ENCODE assay signal across 35 cellular contexts in genomic region chr4:74603186-74603585, GRCh38.
DNase-seq lines count a peak whose midpoint lies in the region; ATAC-seq, FAIRE-seq and TF ChIP-seq lines count a peak whose summit lies in the region.
"Had no signal": no experiment of that assay in that cellular context is flagged by ENCODE, and none has a peak within 500 bp of the region (broad histone marks: within the 10 kb centered on the region; RNA-seq: fewer than 3 reads in every experiment).

No MANE protein-coding gene starts in this region.

- ATAC-seq in A549 (peak in 1 of 2 experiments; percentile 33; a peak in 2 of 6 replicates), Right ventricle myocardium superior (ENCODE audit: poor library complexity) (no peak)
- ATAC-seq: CD8-positive, alpha-beta T cell had no signal

- no peak overlapping the region for H3K4me3 ChIP-seq in A549
- H3K4me3 ChIP-seq in neural cell (ENCODE audit: low read length), result no peak overlapping the region
- H3K4me3 ChIP-seq in transverse colon, result no peak overlapping the region
- H3K4me3 ChIP-seq: BLaER1; BLaER1 treated with 17β-estradiol and CSF1 and Interleukin-3, amounts not matched to agents 10 nM and 100 nM had no signal

- H3K27ac ChIP-seq in A549 (peak overlapping the region; percentile 54 to 61), neural cell (ENCODE audit: low read length) (no peak overlapping the region), transverse colon (no peak overlapping the region)
- H3K27ac ChIP-seq: 22Rv1; BLaER1; BLaER1 treated with 17β-estradiol and CSF1 and Interleukin-3, amounts not matched to agents 10 nM and 100 nM; C4-2B had no signal

- H3K4me3 Mint-ChIP-seq in activated CD4-positive, alpha-beta memory T cell treated with anti-CD3 and anti-CD28 coated beads, Interleukin-2, amount 10 ng/mL, durations not matched to agents 7 days and 5 days, result no peak overlapping the region
- no peak overlapping the region for H3K4me3 Mint-ChIP-seq in endothelial cell (ENCODE audit: unreplicated experiment)
- H3K4me3 Mint-ChIP-seq: B cell; CD14-positive monocyte; CD4-positive, alpha-beta memory T cell; CD4-positive, alpha-beta T cell; CD4-positive, CD25-positive, alpha-beta regulatory T cell; CD8-positive, alpha-beta memory T cell; CD8-positive, alpha-beta T cell had no signal

- H3K27me3 Mint-ChIP-seq in activated CD4-positive, alpha-beta memory T cell treated with anti-CD3 and anti-CD28 coated beads, Interleukin-2, amount 10 ng/mL, durations not matched to agents 7 days and 5 days, result no peaks in the 10 kb centered on the region
- H3K27me3 Mint-ChIP-seq in endothelial cell (ENCODE audit: unreplicated experiment), result no peaks in the 10 kb centered on the region
- H3K27me3 Mint-ChIP-seq: B cell; CD4-positive, alpha-beta memory T cell; CD4-positive, alpha-beta T cell; CD4-positive, CD25-positive, alpha-beta regulatory T cell had no signal

- H4K20me1 ChIP-seq in neural cell (ENCODE audit: insufficient read depth), result no peaks in the 10 kb centered on the region
- H4K20me1 ChIP-seq: BLaER1; BLaER1 treated with 17β-estradiol and CSF1 and Interleukin-3, amounts not matched to agents 10 nM and 100 nM had no signal

- in situ Hi-C loops in transverse colon (cut with MboI; ENCODE audit: low pct_ligation_motif_present in 1 of 4, low pct_unique_long_range_greater_than_20kb in 1 of 4, low sequenced_read_pairs in 3 of 4), result no loop called here

- TF ChIP-seq RAD21 in A549 (conservative IDR thresholded peaks at IDR 0.05 in 1 of 2, IDR thresholded peaks at IDR 0.05 in 1 of 2) (no peak), neural cell (conservative IDR thresholded peaks at IDR 0.05) (no peak)

- no peak overlapping the region for H2AFZ ChIP-seq in neural cell (ENCODE audit: low read depth, low read length)

- no peak for TF ChIP-seq CTCF in A549 (IDR thresholded peaks at IDR 0.05)
- TF ChIP-seq CTCF in neural cell (IDR thresholded peaks at IDR 0.05; ENCODE audit: poor library complexity, severe bottlenecking), result no peak
- no peak for TF ChIP-seq CTCF in transverse colon (IDR thresholded peaks at IDR 0.05)
- TF ChIP-seq CTCF in endothelial cell (IDR thresholded peaks at IDR 0.05; ENCODE audit: unreplicated experiment), result no peak

- FAIRE-seq in A549 (lab: Jason Lieb, UNC), result no peak
- FAIRE-seq: A204.1, D721Med had no signal

- no peaks in the 10 kb centered on the region for H3K79me2 ChIP-seq in neural cell (replicated peaks; ENCODE audit: insufficient read depth, low read length)

- no peaks in the 10 kb centered on the region for H3K27me3 ChIP-seq in neural cell (ENCODE audit: insufficient read depth, low read depth, low read length)
- H3K27me3 ChIP-seq in transverse colon, result no peaks in the 10 kb centered on the region
- H3K27me3 ChIP-seq: BE2C; BLaER1; BLaER1 treated with 17β-estradiol and CSF1 and Interleukin-3, amounts not matched to agents 10 nM and 100 nM had no signal

- H3K27ac Mint-ChIP-seq in activated CD4-positive, alpha-beta memory T cell treated with anti-CD3 and anti-CD28 coated beads, Interleukin-2, amount 10 ng/mL, durations not matched to agents 7 days and 5 days, result no peak overlapping the region
- no peak overlapping the region for H3K27ac Mint-ChIP-seq in endothelial cell (ENCODE audit: unreplicated experiment)
- H3K27ac Mint-ChIP-seq: B cell; CD14-positive monocyte; CD4-positive, alpha-beta memory T cell; CD4-positive, alpha-beta T cell; CD4-positive, CD25-positive, alpha-beta regulatory T cell; CD8-positive, alpha-beta memory T cell; CD8-positive, alpha-beta T cell had no signal

- no peaks in the 10 kb centered on the region for H3F3A ChIP-seq in neural cell (ENCODE audit: insufficient read depth, low read length, poor library complexity, severe bottlenecking)

- H3K9me3 ChIP-seq in A549 (peaks cover 1% of the 10 kb centered on the region; the same call in 1 of the 3 replicates), neural cell (ENCODE audit: low read length) (no peaks in the 10 kb centered on the region), transverse colon (no peaks in the 10 kb centered on the region)
- H3K9me3 ChIP-seq: BE2C, Caco-2 had no signal

- CTCF ChIA-PET in A549 (lab: Yijun Ruan, JAX), result no interaction called here
- CTCF ChIA-PET in activated CD4-positive, alpha-beta memory T cell treated with anti-CD3 and anti-CD28 coated beads, Interleukin-2, amount 10 ng/mL, durations not matched to agents 7 days and 5 days (lab: Charles Lee), result no interaction called here

- no peaks in the 10 kb centered on the region for H3K9me3 Mint-ChIP-seq in activated CD4-positive, alpha-beta memory T cell treated with anti-CD3 and anti-CD28 coated beads, Interleukin-2, amount 10 ng/mL, durations not matched to agents 7 days and 5 days
- no peaks in the 10 kb centered on the region for H3K9me3 Mint-ChIP-seq in endothelial cell (ENCODE audit: unreplicated experiment)
- H3K9me3 Mint-ChIP-seq: CD4-positive, alpha-beta T cell; CD8-positive, alpha-beta T cell had no signal

- H3K36me3 Mint-ChIP-seq in activated CD4-positive, alpha-beta memory T cell treated with anti-CD3 and anti-CD28 coated beads, Interleukin-2, amount 10 ng/mL, durations not matched to agents 7 days and 5 days (ENCODE audit: low read depth), result no peaks in the 10 kb centered on the region
- H3K36me3 Mint-ChIP-seq in endothelial cell (ENCODE audit: low read depth, unreplicated experiment), result no peaks in the 10 kb centered on the region
- H3K36me3 Mint-ChIP-seq: CD14-positive monocyte; CD4-positive, alpha-beta memory T cell; CD4-positive, CD25-positive, alpha-beta regulatory T cell; CD8-positive, alpha-beta memory T cell; CD8-positive, alpha-beta T cell had no signal

- no peak for TF ChIP-seq POLR2A in A549 (IDR thresholded peaks at IDR 0.05; ENCODE audit: low read length)
- TF ChIP-seq POLR2A in transverse colon (IDR thresholded peaks at IDR 0.05), result no peak

- H3K4me1 ChIP-seq in A549 (peaks cover 29% of the 10 kb centered on the region; the same call in 2 of the 3 replicates), transverse colon (no peaks in the 10 kb centered on the region)
- H3K4me1 ChIP-seq: BE2C; BLaER1; BLaER1 treated with 17β-estradiol and CSF1 and Interleukin-3, amounts not matched to agents 10 nM and 100 nM had no signal

- no peaks in the 10 kb centered on the region for H3K9me2 ChIP-seq in neural cell (ENCODE audit: insufficient read depth, low read length)

- POLR2A ChIA-PET in A549 (lab: Yijun Ruan, JAX), result no interaction called here
- POLR2A ChIA-PET in activated CD4-positive, alpha-beta memory T cell treated with anti-CD3 and anti-CD28 coated beads, Interleukin-2, amount 10 ng/mL, durations not matched to agents 7 days and 5 days (lab: Charles Lee), result no interaction called here

- no peak overlapping the region for H3K9ac ChIP-seq in neural cell (ENCODE audit: low read length)
- H3K9ac ChIP-seq: BLaER1; BLaER1 treated with 17β-estradiol and CSF1 and Interleukin-3, amounts not matched to agents 10 nM and 100 nM had no signal

- DNase-seq in A549 (ENCODE audit: low read depth in 1 of 2, low spot score in 1 of 2) (peak in 1 of 2 experiments; percentile 62), kidney tubule cell (ENCODE audit: low spot score) (peak; percentile 72), renal cortical epithelial cell (ENCODE audit: low read depth) (peak; percentile 30), transverse colon (no peak), endothelial cell (ENCODE audit: low spot score) (no peak), Right ventricle myocardium superior (no peak)
- no peak for DNase-seq in activated CD4-positive, alpha-beta memory T cell treated with anti-CD3 and anti-CD28 coated beads, Interleukin-2, amount 10 ng/mL, durations not matched to agents 7 days and 5 days
- DNase-seq: 8988T; ACHN; AML-193; BE2C; C1 segment of cervical spinal cord; Caco-2; Calu3; CD4-positive, alpha-beta memory T cell; CD4-positive, alpha-beta T cell; CD4-positive, CD25-positive, alpha-beta regulatory T cell; CD8-positive, alpha-beta memory T cell; CD8-positive, alpha-beta T cell; COR-L47; DMS 273 treated with DMSO at 0.1 percent for 48 hours; DMS153; DMS79; DMS79 treated with DMSO at 0.1 percent for 48 hours; DND-41; EL had no signal

- no peaks in the 10 kb centered on the region for H3K36me3 ChIP-seq in neural cell (ENCODE audit: insufficient read depth, low read length)
- no peaks in the 10 kb centered on the region for H3K36me3 ChIP-seq in transverse colon
- H3K36me3 ChIP-seq: BE2C; BLaER1; BLaER1 treated with 17β-estradiol and CSF1 and Interleukin-3, amounts not matched to agents 10 nM and 100 nM had no signal

- WGBS in A549 (ENCODE audit: missing lambda C conversion rate), result 39% methylated on average over 3 of the region's 3 CpGs
- whole genome bisulfite sequencing in transverse colon (ENCODE audit: low coverage in 1 of 2), 2 donors, result 73 to 90% methylated on average over 3 of the region's 3 CpGs

- TF ChIP-seq EP300 in A549 (IDR thresholded peaks at IDR 0.05) (no peak), neural cell (conservative IDR thresholded peaks at IDR 0.05; ENCODE audit: poor library complexity, severe bottlenecking) (peak; percentile 20), transverse colon (IDR thresholded peaks at IDR 0.05; ENCODE audit: low read depth) (no peak)

- intact Hi-C loops in transverse colon (cut with DNase I; ENCODE audit: low total_unique reads) (no loop called here), Right ventricle myocardium superior (cut with DNase I) (no loop called here)

- no peaks in the 10 kb centered on the region for H3K4me1 Mint-ChIP-seq in activated CD4-positive, alpha-beta memory T cell treated with anti-CD3 and anti-CD28 coated beads, Interleukin-2, amount 10 ng/mL, durations not matched to agents 7 days and 5 days
- no peaks in the 10 kb centered on the region for H3K4me1 Mint-ChIP-seq in endothelial cell (ENCODE audit: unreplicated experiment)
- H3K4me1 Mint-ChIP-seq: B cell; CD4-positive, alpha-beta memory T cell; CD4-positive, CD25-positive, alpha-beta regulatory T cell; CD8-positive, alpha-beta memory T cell had no signal

- H3K4me2 ChIP-seq in A549, result peak overlapping the region; percentile 66
- no peak overlapping the region for H3K4me2 ChIP-seq in neural cell (ENCODE audit: low read length)
- H3K4me2 ChIP-seq: BLaER1; BLaER1 treated with 17β-estradiol and CSF1 and Interleukin-3, amounts not matched to agents 10 nM and 100 nM had no signal

TF ChIP-seq in A549, 52 proteins besides CTCF, POLR2A, EP300 and RAD21 (continues in another document):
- TF ChIP-seq CHD2 (IDR thresholded peaks at IDR 0.05; ENCODE audit: low read length, partially characterized antibody) (no peak), EHMT2 (IDR thresholded peaks at IDR 0.05; ENCODE audit: low read depth) (no peak), FOSL2 (IDR thresholded peaks at IDR 0.05) (no peak), FOSL2 (CRISPR knock-in tag; IDR thresholded peaks at IDR 0.05) (0 out of 2 replicates have a peak, but pooled peaks have one; percentile 4), NR3C1 (IDR thresholded peaks at IDR 0.05) (no peak)

TF ChIP-seq in neural cell, 6 proteins besides CTCF, POLR2A, EP300 and RAD21 (continues in another document):
- TF ChIP-seq MXI1 (conservative IDR thresholded peaks at IDR 0.05; ENCODE audit: poor library complexity, severe bottlenecking), result no peak
- TF ChIP-seq EZH2 (IDR thresholded peaks at IDR 0.05; ENCODE audit: borderline replicate concordance, insufficient read depth, low read length, poor library complexity, severe bottlenecking), result no peak
- TF ChIP-seq SMC3 (conservative IDR thresholded peaks at IDR 0.05; ENCODE audit: poor library complexity), result no peak
- no peak for TF ChIP-seq TAF1 (IDR thresholded peaks at IDR 0.05; ENCODE audit: low read depth)
- no peak for TF ChIP-seq POLR2AphosphoS5 (IDR thresholded peaks at IDR 0.05)

Comparison
In these comparisons a context has a peak if more than half of its experiments do, and no peak if none do; other contexts are left out.
1. DNase-seq: peak in kidney tubule cell (single experiment) and renal cortical epithelial cell (single experiment); none in transverse colon (single experiment), activated CD4-positive, alpha-beta memory T cell treated with anti-CD3 and anti-CD28 coated beads, Interleukin-2, amount 10 ng/mL, durations not matched to agents 7 days and 5 days (single experiment), endothelial cell (single experiment) and Right ventricle myocardium superior (single experiment).
2. H3K27ac ChIP-seq: peak in A549 (2 of 2); none in neural cell (single experiment) and transverse colon (0 of 4).